In genomic region chr17:42677921-42678781, GRCh38 we compare ENCODE assay signal across 8 cellular contexts.
A peak's percentile ranks its signal among the peaks of the same experiment; 100 is the strongest.
DNase-seq lines count a peak whose midpoint lies in the region; ATAC-seq lines count a peak whose summit lies in the region.

No MANE protein-coding gene starts in this region.

- peak; percentile 81 for DNase-seq in GF-D8 (lab: John Stamatoyannopoulos, UW)
- peak; percentile 94 to 96 for DNase-seq in NCI-H524 (lab: John Stamatoyannopoulos, UW)
- peak; percentile 83 for DNase-seq in activated CD4-positive, alpha-beta T cell treated with anti-CD3 and anti-CD28 coated beads for 48 hours
- peak; percentile 89 for DNase-seq in kidney tubule cell (ENCODE audit: low spot score)
- DNase-seq in stimulated activated CD4-positive, alpha-beta T cell treated with anti-CD3 and anti-CD28 coated beads, Interleukin-15, amount 100 ng/mL, for 48 hours (ENCODE audit: low read depth in 2 of 2): peak; percentile 47 to 70

- ATAC-seq in HG03342 (IDR thresholded peaks at IDR 0.05; ENCODE audit: unreplicated experiment): peak; percentile 23
- no peak for ATAC-seq in HG03045 (IDR thresholded peaks at IDR 0.05; ENCODE audit: unreplicated experiment)

- peak overlapping the region; percentile 94 for H3K27ac ChIP-seq in cingulate gyrus (ENCODE audit: low read depth, low read length)
